Comparison of ENCODE assay signal across 9 cellular contexts in genomic region chr17:4161560-4162221, GRCh38. TPM values are rescaled to one million over a fixed set of nuclear protein-coding genes. Genes with fewer than 3 reads are reported as not detected.
DNase-seq lines count a peak whose midpoint lies in the region; ATAC-seq and TF ChIP-seq lines count a peak whose summit lies in the region.
"Had no signal": no experiment of that assay in that cellular context is flagged by ENCODE, and none has a peak within 500 bp of the region (broad histone marks: within the 10 kb centered on the region; RNA-seq: fewer than 3 reads in every experiment).

No MANE protein-coding gene starts in this region.

- ATAC-seq in stimulated activated naive CD8-positive, alpha-beta T cell treated with anti-CD3 and anti-CD28 coated beads, Interleukin-15, amount 100 ng/mL, for 72 hours, result no peak
- no peak for ATAC-seq in stimulated activated naive CD8-positive, alpha-beta T cell treated with anti-CD3 and anti-CD28 coated beads, Interleukin-15, Interleukin-2, amounts not matched to agents 100 U/mL and 50 U/mL, for 24 hours
- ATAC-seq in left lung (peak; percentile 37), GM18502 (IDR thresholded peaks at IDR 0.05; ENCODE audit: poor library complexity, unreplicated experiment) (no peak), HG03139 (IDR thresholded peaks at IDR 0.05; ENCODE audit: unreplicated experiment) (no peak), GM21528 (IDR thresholded peaks at IDR 0.05; ENCODE audit: low FRiP score, unreplicated experiment) (no peak), HG03039 (IDR thresholded peaks at IDR 0.05; ENCODE audit: unreplicated experiment) (no peak)

- no peak overlapping the region for H3K4me3 Mint-ChIP-seq in stimulated activated naive CD8-positive, alpha-beta T cell treated with anti-CD3 and anti-CD28 coated beads, Interleukin-15, amount 100 ng/mL, for 72 hours
- H3K4me3 Mint-ChIP-seq in activated CD4-positive, alpha-beta memory T cell treated with anti-CD3 and anti-CD28 coated beads, Interleukin-2, amount 10 ng/mL, durations not matched to agents 7 days and 5 days, result no peak overlapping the region
- H3K4me3 Mint-ChIP-seq: activated naive CD4-positive, alpha-beta T cell treated with anti-CD3 and anti-CD28 coated beads, Interleukin-2, amount 50 U/mL, for 24 hours had no signal

- POLR2A ChIA-PET in activated CD4-positive, alpha-beta memory T cell treated with anti-CD3 and anti-CD28 coated beads, Interleukin-2, amount 10 ng/mL, durations not matched to agents 7 days and 5 days (lab: Charles Lee), result interaction anchor here (0.8 to 12.7 kb wide), 4 partner anchors 9 to 547 kb away, joined by 3 to 178 read pairs (median 12); partner anchors contain the start of genes CYB5D2 and ZZEF1

- no peaks in the 10 kb centered on the region for H3K27me3 ChIP-seq in left lung

- no peaks in the 10 kb centered on the region for H3K4me1 Mint-ChIP-seq in stimulated activated naive CD8-positive, alpha-beta T cell treated with anti-CD3 and anti-CD28 coated beads, Interleukin-15, amount 100 ng/mL, for 72 hours
- peaks cover 24% of the 10 kb centered on the region for H3K4me1 Mint-ChIP-seq in activated CD4-positive, alpha-beta memory T cell treated with anti-CD3 and anti-CD28 coated beads, Interleukin-2, amount 10 ng/mL, durations not matched to agents 7 days and 5 days

- no peak for DNase-seq in stimulated activated naive CD8-positive, alpha-beta T cell treated with anti-CD3 and anti-CD28 coated beads, Interleukin-15, amount 100 ng/mL, for 72 hours
- no peak for DNase-seq in stimulated activated naive CD8-positive, alpha-beta T cell treated with anti-CD3 and anti-CD28 coated beads, Interleukin-15, Interleukin-2, amounts not matched to agents 100 U/mL and 50 U/mL, for 24 hours
- no peak for DNase-seq in activated CD4-positive, alpha-beta memory T cell treated with anti-CD3 and anti-CD28 coated beads, Interleukin-2, amount 10 ng/mL, durations not matched to agents 7 days and 5 days
- DNase-seq in left lung, result no peak

- no peaks in the 10 kb centered on the region for H3K27me3 Mint-ChIP-seq in stimulated activated naive CD8-positive, alpha-beta T cell treated with anti-CD3 and anti-CD28 coated beads, Interleukin-15, amount 100 ng/mL, for 72 hours
- H3K27me3 Mint-ChIP-seq in activated CD4-positive, alpha-beta memory T cell treated with anti-CD3 and anti-CD28 coated beads, Interleukin-2, amount 10 ng/mL, durations not matched to agents 7 days and 5 days, result no peaks in the 10 kb centered on the region
- H3K27me3 Mint-ChIP-seq: activated naive CD4-positive, alpha-beta T cell treated with anti-CD3 and anti-CD28 coated beads, Interleukin-2, amount 50 U/mL, for 24 hours had no signal

- peaks cover 0 to 46% of the 10 kb centered on the region in 2 donors for H3K36me3 ChIP-seq in left lung

- CTCF ChIA-PET in activated CD4-positive, alpha-beta memory T cell treated with anti-CD3 and anti-CD28 coated beads, Interleukin-2, amount 10 ng/mL, durations not matched to agents 7 days and 5 days (lab: Charles Lee), result interaction anchor here (0.8 to 1.5 kb wide), 2 partner anchors 15 to 315 kb away, joined by 3 read pairs; partner anchors contain the start of gene NCBP3

- peaks cover 38% of the 10 kb centered on the region for H3K36me3 Mint-ChIP-seq in activated CD4-positive, alpha-beta memory T cell treated with anti-CD3 and anti-CD28 coated beads, Interleukin-2, amount 10 ng/mL, durations not matched to agents 7 days and 5 days (ENCODE audit: low read depth)

- peak overlapping the region in 1 of 2 donors; percentile 70 for H3K27ac ChIP-seq in left lung

- H3K27ac Mint-ChIP-seq in stimulated activated naive CD8-positive, alpha-beta T cell treated with anti-CD3 and anti-CD28 coated beads, Interleukin-15, amount 100 ng/mL, for 72 hours, result peak overlapping the region; percentile 31 to 64
- H3K27ac Mint-ChIP-seq in activated CD4-positive, alpha-beta memory T cell treated with anti-CD3 and anti-CD28 coated beads, Interleukin-2, amount 10 ng/mL, durations not matched to agents 7 days and 5 days, result peak overlapping the region; percentile 69

- H3K9me3 ChIP-seq in left lung, result no peaks in the 10 kb centered on the region

- H3K4me1 ChIP-seq in left lung, result peaks cover 0 to 31% of the 10 kb centered on the region in 2 donors

- TF ChIP-seq CTCF in left lung (IDR thresholded peaks at IDR 0.05), result no peak

- intact Hi-C loops in left lung (cut with DNase I), result no loop called here

- no peak overlapping the region for H3K4me3 ChIP-seq in left lung

- H3K9me3 Mint-ChIP-seq in stimulated activated naive CD8-positive, alpha-beta T cell treated with anti-CD3 and anti-CD28 coated beads, Interleukin-15, amount 100 ng/mL, for 72 hours, result no peaks in the 10 kb centered on the region
- no peaks in the 10 kb centered on the region for H3K9me3 Mint-ChIP-seq in activated CD4-positive, alpha-beta memory T cell treated with anti-CD3 and anti-CD28 coated beads, Interleukin-2, amount 10 ng/mL, durations not matched to agents 7 days and 5 days
- H3K9me3 Mint-ChIP-seq: activated naive CD4-positive, alpha-beta T cell treated with anti-CD3 and anti-CD28 coated beads, Interleukin-2, amount 50 U/mL, for 24 hours had no signal

RNA-seq across cellular contexts. Expression of gene CYB5D2, which starts 18.7 kb away (rescaled TPM):
- total RNA-seq in activated CD4-positive, alpha-beta memory T cell treated with anti-CD3 and anti-CD28 coated beads, Interleukin-2, amount 10 ng/mL, durations not matched to agents 7 days and 5 days, result 1 to 10 TPM; 7.9 to 8.6 TPM
- 10 to 100 TPM in 1 of 2 donors, 1 to 10 TPM in 1; 9.4 to 11.0 TPM for total RNA-seq in left lung

RNA-seq across cellular contexts. Expression of gene ZZEF1, which starts 18.9 kb away (rescaled TPM):
- total RNA-seq in activated CD4-positive, alpha-beta memory T cell treated with anti-CD3 and anti-CD28 coated beads, Interleukin-2, amount 10 ng/mL, durations not matched to agents 7 days and 5 days, result 10 to 100 TPM; 52.1 to 54.9 TPM
- total RNA-seq in left lung, result 10 to 100 TPM; 39.2 to 56.7 TPM
